Comparison of ENCODE assay signal across 29 cellular contexts in the genomic region with DNA sequence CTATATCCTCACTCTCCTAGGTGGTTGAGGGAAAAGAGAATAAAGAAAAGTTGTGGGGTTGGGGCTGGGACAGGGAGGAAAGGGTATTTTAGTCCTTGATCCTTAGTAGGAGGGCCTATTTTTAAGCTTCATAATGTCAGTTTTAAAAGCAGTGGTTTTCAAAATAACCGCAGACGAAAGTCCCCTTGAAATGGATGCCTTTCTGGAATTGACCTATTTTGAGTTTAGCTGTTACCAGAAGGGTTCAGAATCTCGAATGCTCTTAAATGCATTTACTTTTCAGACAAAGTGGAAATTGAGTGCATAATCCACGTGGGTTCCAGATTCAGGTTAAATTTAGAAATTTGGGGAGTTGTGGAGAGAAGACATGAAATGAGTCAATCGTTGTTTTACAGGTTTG. TPM values are rescaled to one million over a fixed set of nuclear protein-coding genes. Genes with fewer than 3 reads are reported as not detected.
A peak's percentile ranks its signal among the peaks of the same experiment; 100 is the strongest.
DNase-seq lines count a peak whose midpoint lies in the region; ATAC-seq, FAIRE-seq and TF ChIP-seq lines count a peak whose summit lies in the region.
"Had no signal": no experiment of that assay in that cellular context is flagged by ENCODE, and none has a peak within 500 bp of the region (broad histone marks: within the 10 kb centered on the region; RNA-seq: fewer than 3 reads in every experiment).

No MANE protein-coding gene starts in this region.

- WGBS in trophoblast cell (ENCODE audit: extremely low coverage, insufficient coverage, insufficient read length), result no CpG with 5 or more reads among the region's 5 CpGs

- H4K12ac ChIP-seq in trophoblast cell (ENCODE audit: low read depth, low read length), result no peak overlapping the region

- no peak overlapping the region for H3K4me3 Mint-ChIP-seq in astrocyte (ENCODE audit: unreplicated experiment)
- peak overlapping the region in 6 of 10 donors; percentile 5 to 88 (median 12) for H3K4me3 Mint-ChIP-seq in naive thymus-derived CD4-positive, alpha-beta T cell
- no peak overlapping the region for H3K4me3 Mint-ChIP-seq in activated T-cell treated with anti-CD3 and anti-CD28 coated beads, Interleukin-2, amount 50 U/mL, for 4 hours
- H3K4me3 Mint-ChIP-seq: activated CD8-positive, alpha-beta T cell treated with anti-CD3 and anti-CD28 coated beads, Interleukin-2, amount 10 ng/mL, durations not matched to agents 7 days and 5 days; type B pancreatic cell had no signal

- no peak for ATAC-seq in naive thymus-derived CD4-positive, alpha-beta T cell
- ATAC-seq in activated T-cell treated with anti-CD3 and anti-CD28 coated beads, Interleukin-2, amount 50 U/mL, for 4 hours, result no peak
- ATAC-seq in GM18502 (IDR thresholded peaks at IDR 0.05; ENCODE audit: poor library complexity, unreplicated experiment), result no peak
- ATAC-seq: activated CD4-positive, CD25-positive, alpha-beta regulatory T cell treated with anti-CD3 and anti-CD28 coated beads, Interleukin-2, amount 50 U/mL, for 24 hours; activated CD8-positive, alpha-beta T cell treated with anti-CD3 and anti-CD28 coated beads, Interleukin-2, amount 10 ng/mL, durations not matched to agents 7 days and 5 days; HepG2 had no signal

- POLR2A ChIA-PET in naive thymus-derived CD4-positive, alpha-beta T cell (lab: Charles Lee), result interaction anchor here (0.7 to 1.6 kb wide), 6 partner anchors 9 to 68 kb away, joined by 3 to 5 read pairs (median 3); a partner anchor contains a TSS

- no peak overlapping the region for H2BK12ac ChIP-seq in trophoblast cell (ENCODE audit: low read length)

- no peaks in the 10 kb centered on the region for H3K9me3 Mint-ChIP-seq in astrocyte (ENCODE audit: unreplicated experiment)
- peaks cover 0 to 2% (median 0%) of the 10 kb centered on the region in 11 donors for H3K9me3 Mint-ChIP-seq in naive thymus-derived CD4-positive, alpha-beta T cell
- no peaks in the 10 kb centered on the region for H3K9me3 Mint-ChIP-seq in activated T-cell treated with anti-CD3 and anti-CD28 coated beads, Interleukin-2, amount 50 U/mL, for 4 hours
- H3K9me3 Mint-ChIP-seq: type B pancreatic cell had no signal

- H3K36me3 Mint-ChIP-seq in astrocyte (ENCODE audit: low read depth, unreplicated experiment), result no peaks in the 10 kb centered on the region
- H3K36me3 Mint-ChIP-seq in naive thymus-derived CD4-positive, alpha-beta T cell, result peaks cover 0 to 22% (median 0%) of the 10 kb centered on the region in 5 donors
- peaks cover 7% of the 10 kb centered on the region for H3K36me3 Mint-ChIP-seq in activated T-cell treated with anti-CD3 and anti-CD28 coated beads, Interleukin-2, amount 50 U/mL, for 4 hours (ENCODE audit: insufficient read depth)

- H4K8ac ChIP-seq in trophoblast cell (ENCODE audit: low read depth, low read length), result no peak overlapping the region

- H3K14ac ChIP-seq in trophoblast cell (ENCODE audit: low read length), result no peak overlapping the region

- H2BK120ac ChIP-seq in trophoblast cell (ENCODE audit: insufficient read depth, low read length, poor library complexity), result no peak overlapping the region

- no peaks in the 10 kb centered on the region for H3K79me1 ChIP-seq in trophoblast cell (ENCODE audit: low read length)

- H2AFZ ChIP-seq in astrocyte (ENCODE audit: low read depth, low read length) (no peak overlapping the region), trophoblast cell (ENCODE audit: insufficient read depth, low read length, poor library complexity) (no peak overlapping the region)

- H4K20me1 ChIP-seq in BLaER1, result peaks cover 24% of the 10 kb centered on the region; the same call in 1 of the 2 replicates
- H4K20me1 ChIP-seq in astrocyte (ENCODE audit: insufficient read depth, low read length), result peaks cover 92% of the 10 kb centered on the region

- H3K9ac ChIP-seq in BLaER1 (no peak overlapping the region), astrocyte (ENCODE audit: low read length) (no peak overlapping the region), trophoblast cell (ENCODE audit: low read length) (no peak overlapping the region)

- no peak overlapping the region for H3K18ac ChIP-seq in trophoblast cell (ENCODE audit: low read length)

- H3K36me3 ChIP-seq in BLaER1, result 0 out of 2 replicates have a peak, but pooled peaks cover under 1% of the 10 kb centered on the region
- no peaks in the 10 kb centered on the region; the same call in 1 of the 2 replicates for H3K36me3 ChIP-seq in KOPT-K1 (ENCODE audit: insufficient read depth, low read length)
- H3K36me3 ChIP-seq in astrocyte (ENCODE audit: insufficient read depth, low read length), result no peaks in the 10 kb centered on the region
- H3K36me3 ChIP-seq in naive thymus-derived CD4-positive, alpha-beta T cell (ENCODE audit: control insufficient read depth in 2 of 3, insufficient read depth in 3 of 3, low read length in 3 of 3), result no peaks in the 10 kb centered on the region
- peaks cover 2 to 3% of the 10 kb centered on the region in 2 experiments for H3K36me3 ChIP-seq in trophoblast cell (ENCODE audit: control insufficient read depth in 1 of 2, insufficient read depth in 2 of 2, low read length in 2 of 2)
- H3K36me3 ChIP-seq: colonic mucosa, sigmoid colon had no signal

- peaks cover 91% of the 10 kb centered on the region for H3K4me1 ChIP-seq in BLaER1
- H3K4me1 ChIP-seq in astrocyte (ENCODE audit: insufficient read depth, low read length), result peaks cover 26% of the 10 kb centered on the region
- H3K4me1 ChIP-seq in naive thymus-derived CD4-positive, alpha-beta T cell (ENCODE audit: control insufficient read depth in 2 of 2, insufficient read depth in 2 of 2, low read length in 2 of 2), result peaks cover 20 to 63% of the 10 kb centered on the region in 2 donors
- H3K4me1 ChIP-seq in trophoblast cell (ENCODE audit: control insufficient read depth in 1 of 2, insufficient read depth in 2 of 2, low read length in 2 of 2), result no peaks in the 10 kb centered on the region
- H3K4me1 ChIP-seq: colonic mucosa had no signal

- no peak for FAIRE-seq in astrocyte (lab: Jason Lieb, UNC)
- FAIRE-seq: bronchial epithelial cell, G401.6, H54, HepG2, islet of Langerhans had no signal

- CTCF ChIA-PET in naive thymus-derived CD4-positive, alpha-beta T cell (lab: Charles Lee), result interaction anchor here (0.8 to 4.4 kb wide), 4 partner anchors 15 to 95 kb away, joined by 3 to 20 read pairs (median 10); a partner anchor contains a TSS

- no peak overlapping the region for H3K4me3 ChIP-seq in BLaER1
- no peak overlapping the region for H3K4me3 ChIP-seq in astrocyte (ENCODE audit: insufficient read depth, low read depth, low read length)
- H3K4me3 ChIP-seq in naive thymus-derived CD4-positive, alpha-beta T cell (ENCODE audit: low read length), result no peak overlapping the region
- H3K4me3 ChIP-seq in trophoblast cell (ENCODE audit: low read depth, low read length), result no peak overlapping the region
- H3K4me3 ChIP-seq: colonic mucosa, esophagus muscularis mucosa, sigmoid colon had no signal

- peaks cover 50% of the 10 kb centered on the region for H3K4me1 Mint-ChIP-seq in astrocyte (ENCODE audit: low read depth, unreplicated experiment)
- peaks cover 51 to 90% (median 85%) of the 10 kb centered on the region in 7 donors for H3K4me1 Mint-ChIP-seq in naive thymus-derived CD4-positive, alpha-beta T cell
- peaks cover 73% of the 10 kb centered on the region for H3K4me1 Mint-ChIP-seq in activated T-cell treated with anti-CD3 and anti-CD28 coated beads, Interleukin-2, amount 50 U/mL, for 4 hours (ENCODE audit: low read depth)

- H3K27me3 Mint-ChIP-seq in astrocyte (ENCODE audit: low read depth, unreplicated experiment), result no peaks in the 10 kb centered on the region
- no peaks in the 10 kb centered on the region for H3K27me3 Mint-ChIP-seq in naive thymus-derived CD4-positive, alpha-beta T cell
- H3K27me3 Mint-ChIP-seq in activated T-cell treated with anti-CD3 and anti-CD28 coated beads, Interleukin-2, amount 50 U/mL, for 4 hours (ENCODE audit: low read depth), result no peaks in the 10 kb centered on the region
- H3K27me3 Mint-ChIP-seq: type B pancreatic cell had no signal

- peak overlapping the region; percentile 86 for H3K4me2 ChIP-seq in BLaER1
- no peak overlapping the region for H3K4me2 ChIP-seq in astrocyte (ENCODE audit: low read length)
- H3K4me2 ChIP-seq in trophoblast cell (ENCODE audit: low read length), result no peak overlapping the region

- H3K27ac Mint-ChIP-seq in astrocyte (ENCODE audit: unreplicated experiment), result peak overlapping the region; percentile 28
- H3K27ac Mint-ChIP-seq in naive thymus-derived CD4-positive, alpha-beta T cell, result peak overlapping the region in 6 of 9 donors; percentile 52 to 91 (median 72)
- H3K27ac Mint-ChIP-seq: activated CD8-positive, alpha-beta T cell treated with anti-CD3 and anti-CD28 coated beads, Interleukin-2, amount 10 ng/mL, durations not matched to agents 7 days and 5 days; type B pancreatic cell had no signal

- H3K23ac ChIP-seq in trophoblast cell (ENCODE audit: low read length), result no peak overlapping the region

- H3K27ac ChIP-seq in BLaER1 (no peak overlapping the region), KOPT-K1 (ENCODE audit: low read depth, low read length, poor library complexity, severe bottlenecking) (peak overlapping the region; percentile 65), astrocyte (ENCODE audit: low read depth, low read length) (no peak overlapping the region), trophoblast cell (ENCODE audit: low read depth, low read length) (no peak overlapping the region)
- H3K27ac ChIP-seq in naive thymus-derived CD4-positive, alpha-beta T cell (ENCODE audit: low read depth, low read length), result no peak overlapping the region
- H3K27ac ChIP-seq: colonic mucosa, esophagus muscularis mucosa, sigmoid colon had no signal

- intact Hi-C loops in naive thymus-derived CD4-positive, alpha-beta T cell (cut with micrococcal nuclease), result loop anchor here in 1 of 2 donors (5.0 kb wide), 1 partner anchor 69 kb away; no protein-coding TSS in a partner anchor

- no peak for TF ChIP-seq CTCF in astrocyte (IDR thresholded peaks at IDR 0.05; ENCODE audit: insufficient read depth, low read depth, low read length)

- H2BK5ac ChIP-seq in trophoblast cell (ENCODE audit: low read depth, low read length, poor library complexity), result no peak overlapping the region

- no peak overlapping the region for H2AK5ac ChIP-seq in trophoblast cell (ENCODE audit: low read length)

- H3K79me2 ChIP-seq in astrocyte (ENCODE audit: insufficient read depth, low read length), result peaks cover 91% of the 10 kb centered on the region
- peaks cover 3% of the 10 kb centered on the region for H3K79me2 ChIP-seq in trophoblast cell (ENCODE audit: control insufficient read depth, insufficient read depth, low read length, poor library complexity)

- H3K27me3 ChIP-seq in BLaER1 (no peaks in the 10 kb centered on the region), astrocyte (ENCODE audit: insufficient read depth, low read length) (no peaks in the 10 kb centered on the region), trophoblast cell (ENCODE audit: insufficient read depth, low read length) (no peaks in the 10 kb centered on the region)
- no peaks in the 10 kb centered on the region for H3K27me3 ChIP-seq in naive thymus-derived CD4-positive, alpha-beta T cell (ENCODE audit: control insufficient read depth in 2 of 2, insufficient read depth in 2 of 2, low read length in 2 of 2)
- H3K27me3 ChIP-seq: colonic mucosa, esophagus muscularis mucosa, sigmoid colon had no signal

- no peak overlapping the region for H4K91ac ChIP-seq in trophoblast cell (ENCODE audit: low read depth, low read length)

- DNase-seq in astrocyte (ENCODE audit: low read depth) (no peak), trophoblast cell (no peak)
- no peak for DNase-seq in naive thymus-derived CD4-positive, alpha-beta T cell
- DNase-seq in activated T-cell treated with anti-CD3 and anti-CD28 coated beads, Interleukin-2, amount 50 U/mL, for 4 hours, result no peak
- DNase-seq in activated CD4-positive, alpha-beta T cell treated with anti-CD3 and anti-CD28 coated beads, Interleukin-2, amount 50 U/mL, for 48 hours, result no peak
- DNase-seq: 8988T; activated CD8-positive, alpha-beta T cell treated with anti-CD3 and anti-CD28 coated beads, Interleukin-2, amount 10 ng/mL, durations not matched to agents 7 days and 5 days; activated gamma-delta T cell treated with Interleukin-2 at 50 U/mL for 16 hours; colonic mucosa; DMS153; effector memory CD4-positive, alpha-beta T cell; foreskin melanocyte; NCI-H1092 treated with DMSO at 0.1 percent for 48 hours; NCI-H1930; NCI-H226; NCI-H774; sigmoid colon; T-helper 9 cell had no signal

- no peak overlapping the region for H3K4ac ChIP-seq in trophoblast cell (ENCODE audit: low read depth, low read length)

- H3K9me3 ChIP-seq in BLaER1, result no peaks in the 10 kb centered on the region
- H3K9me3 ChIP-seq in KOPT-K1 (ENCODE audit: insufficient read depth, low read length, poor library complexity, severe bottlenecking), result no peaks in the 10 kb centered on the region
- no peaks in the 10 kb centered on the region for H3K9me3 ChIP-seq in astrocyte (ENCODE audit: insufficient read depth, low read depth, low read length)
- no peaks in the 10 kb centered on the region for H3K9me3 ChIP-seq in naive thymus-derived CD4-positive, alpha-beta T cell (ENCODE audit: control insufficient read depth in 2 of 3, low read length in 3 of 3)
- no peaks in the 10 kb centered on the region for H3K9me3 ChIP-seq in trophoblast cell (ENCODE audit: insufficient read depth, low read depth, low read length)
- H3K9me3 ChIP-seq: colonic mucosa, esophagus muscularis mucosa, sigmoid colon had no signal

RNA-seq across cellular contexts. Expression of a gene that starts 16.6 kb away (rescaled TPM):
- 62.4 and 66.5 TPM in 2 replicates for total RNA-seq in astrocyte
- total RNA-seq in naive thymus-derived CD4-positive, alpha-beta T cell, result 10 to 100 TPM; 37.7 to 97.2 (median 47.5) TPM
- polyA plus RNA-seq in naive thymus-derived CD4-positive, alpha-beta T cell, result 10 to 100 TPM; 37.2 to 45.0 TPM
- total RNA-seq in activated T-cell treated with anti-CD3 and anti-CD28 coated beads, Interleukin-2, amount 50 U/mL, for 4 hours, result 10 to 100 TPM; 71.8 to 77.6 (median 75.3) TPM
- polyA plus RNA-seq in trophoblast cell (2013), result 36.6 and 37.5 TPM in 2 replicates

RNA-seq across cellular contexts. Expression of a gene that starts 46.8 kb away (rescaled TPM):
- 3.9 and 5.6 TPM in 2 replicates for total RNA-seq in astrocyte
- total RNA-seq in naive thymus-derived CD4-positive, alpha-beta T cell, result 10 to 100 TPM in 2 of 5 experiments, 1 to 10 TPM in 3; 3.8 to 28.2 (median 9.9) TPM
- 10 to 100 TPM in 1 of 2 donors, 1 to 10 TPM in 1; 6.1 to 11.1 TPM for polyA plus RNA-seq in naive thymus-derived CD4-positive, alpha-beta T cell
- total RNA-seq in activated T-cell treated with anti-CD3 and anti-CD28 coated beads, Interleukin-2, amount 50 U/mL, for 4 hours, result 10 to 100 TPM; 63.8 to 79.6 (median 69.3) TPM
- polyA plus RNA-seq in trophoblast cell (2013), result 13.2 and 14.8 TPM in 2 replicates

Comparison
In these comparisons a context has a peak if more than half of its experiments do, and no peak if none do; other contexts are left out.
1. H3K4me3 Mint-ChIP-seq: peak in naive thymus-derived CD4-positive, alpha-beta T cell (6 of 10); none in astrocyte (single experiment) and activated T-cell treated with anti-CD3 and anti-CD28 coated beads, Interleukin-2, amount 50 U/mL, for 4 hours (single experiment).